In genomic region chr17:54196751-54197150, GRCh38 we compare ENCODE assay signal across 3 cellular contexts.
"Had no signal": no experiment of that assay in that cellular context is flagged by ENCODE, and none has a peak within 500 bp of the region (broad histone marks: within the 10 kb centered on the region; RNA-seq: fewer than 3 reads in every experiment).

No MANE protein-coding gene starts in this region.

- ATAC-seq: GM12878 had no signal

- H3K4me3 ChIP-seq: GM12878 had no signal

- DNase-seq: GDM1, GF-D8 had no signal
